Comparison of ENCODE assay signal across 16 cellular contexts in genomic region chr10:29713450-29713849, GRCh38.
"Had no signal": no experiment of that assay in that cellular context is flagged by ENCODE, and none has a peak within 500 bp of the region (broad histone marks: within the 10 kb centered on the region; RNA-seq: fewer than 3 reads in every experiment).

No MANE protein-coding gene starts in this region.

- DNase-seq: activated CD4-positive, alpha-beta T cell treated with anti-CD3 and anti-CD28 coated beads, Interleukin-2, amount 10 ng/mL, durations not matched to agents 7 days and 5 days; activated CD8-positive, alpha-beta memory T cell treated with anti-CD3 and anti-CD28 coated beads for 24 hours; activated gamma-delta T cell treated with Interleukin-2 at 50 U/mL for 16 hours; amygdala; cerebellar nuclear complex; effector memory CD8-positive, alpha-beta T cell; gastrocnemius medialis; heart left ventricle; immature natural killer cell; lower lobe of right lung; midbrain; naive B cell; stimulated activated naive B cell treated with anti-CD40 and anti-IgM and Interleukin-4, amounts not matched to agents 10 μg/mL and 1 μg/mL and 100 μg/mL, for 72 hours had no signal

- H3K4me3 ChIP-seq: gastrocnemius medialis, heart left ventricle, lower lobe of right lung, neural progenitor cell had no signal

- H3K9me3 ChIP-seq: gastrocnemius medialis, heart left ventricle, lower lobe of right lung had no signal

- H2AFZ ChIP-seq: neural progenitor cell, parathyroid adenoma had no signal

- H3K9ac ChIP-seq: neural progenitor cell, parathyroid adenoma had no signal

- ATAC-seq: effector memory CD8-positive, alpha-beta T cell; gastrocnemius medialis; lower lobe of right lung; stimulated activated naive B cell treated with anti-CD40 and anti-IgM and Interleukin-4, amounts not matched to agents 10 μg/mL and 1 μg/mL and 100 μg/mL, for 72 hours had no signal

- H3K4me1 ChIP-seq: lower lobe of right lung had no signal

- H3K36me3 ChIP-seq: brain microvascular endothelial cell, heart left ventricle, lower lobe of right lung had no signal

- H3K27me3 ChIP-seq: brain microvascular endothelial cell, gastrocnemius medialis, heart left ventricle, neural progenitor cell had no signal

- H3K4me2 ChIP-seq: neural progenitor cell had no signal

- H3K27ac ChIP-seq: lower lobe of right lung, neural progenitor cell, parathyroid adenoma had no signal
